In the genomic region with DNA sequence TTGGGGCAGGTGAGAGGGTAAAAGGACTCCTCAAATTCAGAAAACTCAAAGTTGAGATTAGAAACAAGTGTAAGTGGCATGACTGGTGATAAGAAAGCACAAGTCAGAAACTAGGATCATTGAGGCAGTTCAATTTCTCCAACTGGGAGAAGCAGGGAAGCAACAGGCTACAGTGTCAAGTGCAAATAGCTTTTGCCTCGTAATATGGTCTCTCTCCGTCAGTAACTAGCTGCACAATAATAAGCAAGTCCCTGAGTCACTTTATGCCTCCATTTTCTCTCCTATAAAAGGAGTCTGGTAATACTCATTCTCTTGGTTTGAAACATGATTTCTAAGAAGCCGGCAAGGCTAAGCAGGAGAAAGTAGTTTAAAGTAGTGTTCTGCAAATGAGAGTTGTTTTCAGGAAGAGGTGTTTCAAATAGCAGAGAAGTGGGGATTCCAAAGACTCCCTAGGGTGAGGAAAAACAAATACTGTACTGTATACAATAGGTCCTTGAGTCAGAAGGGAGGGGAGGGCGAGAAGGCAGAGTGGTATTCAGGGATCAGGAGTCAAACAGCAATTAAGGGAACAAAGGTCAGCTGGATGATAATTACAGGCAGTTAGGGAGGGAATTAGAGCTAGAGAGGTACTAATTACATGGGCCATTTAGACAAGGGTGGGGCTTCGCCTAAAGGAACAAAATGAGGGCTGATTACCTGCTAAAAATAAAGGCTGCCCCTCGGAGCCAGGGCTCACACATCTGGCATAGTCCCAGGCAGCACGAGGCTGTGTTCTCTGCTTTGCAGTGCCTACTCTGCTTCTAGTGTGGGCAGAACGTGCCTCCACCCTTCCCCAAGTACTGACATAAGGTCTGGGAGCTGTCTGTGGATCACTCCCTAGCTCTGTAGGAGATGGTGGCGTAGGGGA, we compare ENCODE assay signal across 12 cellular contexts.
DNase-seq lines count a peak whose midpoint lies in the region; ATAC-seq, FAIRE-seq and TF ChIP-seq lines count a peak whose summit lies in the region.
"Had no signal": no experiment of that assay in that cellular context is flagged by ENCODE, and none has a peak within 500 bp of the region (broad histone marks: within the 10 kb centered on the region; RNA-seq: fewer than 3 reads in every experiment).

No MANE protein-coding gene starts in this region.

- FAIRE-seq in RCC 7860 (lab: Jason Lieb, UNC): no peak

- peaks cover 99% of the 10 kb centered on the region for H3K27me3 ChIP-seq in NT2/D1 (ENCODE audit: insufficient read depth, insufficient read length)
- H3K27me3 ChIP-seq in BE2C: no peaks in the 10 kb centered on the region
- H3K27me3 ChIP-seq: BLaER1 had no signal

- ATAC-seq in HG02588 (IDR thresholded peaks at IDR 0.05; ENCODE audit: unreplicated experiment) (no peak), HG03045 (IDR thresholded peaks at IDR 0.05; ENCODE audit: unreplicated experiment) (no peak)

- H3K9ac ChIP-seq in NT2/D1 (ENCODE audit: insufficient read length, low read depth): no peak overlapping the region
- H3K9ac ChIP-seq: BLaER1 had no signal

- DNase-seq in COLO829 (ENCODE audit: low spot score) (peak; percentile 31), LoVo (ENCODE audit: low spot score) (peak; percentile 79), NT2/D1 (ENCODE audit: low read depth, low spot score) (peak; percentile 75), left kidney (ENCODE audit: low read depth, low spot score) (peak; percentile 15), BE2C (no peak), RCC 7860 (ENCODE audit: low spot score) (no peak)
- DNase-seq: central memory CD4-positive, alpha-beta T cell; head of caudate nucleus; NCI-H446 had no signal

- H3K4me3 ChIP-seq in NT2/D1 (ENCODE audit: insufficient read length, low read depth) (no peak overlapping the region), BE2C (ENCODE audit: low read depth, low read length) (no peak overlapping the region)
- H3K4me3 ChIP-seq: BLaER1 had no signal

- no peaks in the 10 kb centered on the region for H3K36me3 ChIP-seq in NT2/D1 (ENCODE audit: insufficient read depth, insufficient read length, low read length)
- H3K36me3 ChIP-seq in BE2C: no peaks in the 10 kb centered on the region
- H3K36me3 ChIP-seq: BLaER1 had no signal

- H3K4me1 ChIP-seq in NT2/D1 (ENCODE audit: insufficient read depth, insufficient read length) (peaks cover 5% of the 10 kb centered on the region), BE2C (no peaks in the 10 kb centered on the region)
- H3K4me1 ChIP-seq: BLaER1 had no signal

- no peak for TF ChIP-seq CTCF in BE2C (IDR thresholded peaks at IDR 0.05; ENCODE audit: low read depth, low read length)

- H3K9me3 ChIP-seq in NT2/D1 (ENCODE audit: insufficient read depth, low read length) (peaks cover 13% of the 10 kb centered on the region), BE2C (no peaks in the 10 kb centered on the region)
- H3K9me3 ChIP-seq: BLaER1 had no signal

Comparison
In these comparisons a context has a peak if more than half of its experiments do, and no peak if none do; other contexts are left out.
1. DNase-seq: peak in COLO829 (single experiment), LoVo (single experiment), NT2/D1 (single experiment) and left kidney (single experiment); none in BE2C (single experiment) and RCC 7860 (single experiment).